ENCODE assay signal across 8 cellular contexts in the genomic region with DNA sequence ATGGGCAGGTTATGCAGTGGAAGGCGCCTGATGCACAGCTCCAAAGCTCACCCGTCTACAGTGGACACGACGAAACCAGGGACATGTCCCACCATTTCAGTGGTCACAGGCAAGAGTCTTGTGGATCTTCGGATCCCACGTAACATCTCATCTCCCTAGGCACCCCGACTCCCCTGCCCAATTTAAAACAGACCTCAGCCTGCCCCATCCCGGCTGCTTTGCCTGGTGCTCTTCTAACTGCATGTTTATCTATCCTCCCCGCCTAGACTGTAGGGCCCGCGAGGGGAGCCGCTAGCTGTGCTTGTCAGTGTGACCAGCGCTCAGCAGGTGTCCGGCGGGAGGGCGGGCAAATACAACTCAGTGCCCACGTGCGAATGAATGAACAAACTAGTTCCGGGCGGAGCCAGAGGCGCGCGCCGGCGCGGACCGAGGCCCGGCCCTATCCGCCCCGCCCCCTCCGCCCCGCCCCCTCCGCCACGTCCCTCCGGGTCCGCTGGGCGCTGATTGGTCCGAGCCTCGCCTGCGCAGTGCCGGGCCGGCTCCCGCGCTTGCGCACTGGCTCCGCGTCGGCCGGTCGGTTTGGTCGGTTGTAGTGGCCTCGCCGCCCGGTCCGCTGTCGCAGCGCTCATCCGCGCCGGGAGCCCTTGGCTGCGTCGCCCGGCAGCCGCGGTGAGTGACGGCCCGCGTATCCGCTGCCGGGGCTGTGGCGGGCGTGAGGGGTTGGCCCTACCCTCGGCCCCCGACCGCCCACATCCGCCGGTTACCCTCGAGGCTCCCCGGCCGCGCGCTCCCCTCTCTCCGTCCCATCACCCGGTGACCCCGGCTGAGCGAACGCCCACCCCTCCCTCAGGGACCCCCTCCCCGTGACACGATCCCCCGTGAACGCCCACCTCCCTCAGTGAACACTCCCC.
A peak's percentile ranks its signal among the peaks of the same experiment; 100 is the strongest.
DNase-seq lines count a peak whose midpoint lies in the region; ATAC-seq and TF ChIP-seq lines count a peak whose summit lies in the region.

No MANE protein-coding gene starts in this region.

- peak overlapping the region; percentile 85 for H3K27ac Mint-ChIP-seq in activated T-helper 17 cell treated with anti-CD3 and anti-CD28 coated beads, Interleukin-2, amount 50 U/mL, for 72 hours
- H3K27ac Mint-ChIP-seq in natural killer cell, result peak overlapping the region; percentile 73 to 89
- peak overlapping the region; percentile 97 for H3K27ac Mint-ChIP-seq in stimulated activated naive B cell treated with anti-CD40 and anti-IgM and Interleukin-4, amounts not matched to agents 10 μg/mL and 1 μg/mL and 100 μg/mL, for 72 hours

- DNase-seq in EL, result peak; percentile 90
- peak; percentile 89 for DNase-seq in H4 (ENCODE audit: low spot score)
- DNase-seq in LNCaP clone FGC (ENCODE audit: low read depth), result peak; percentile 75
- DNase-seq in RPMI7951 (ENCODE audit: low read depth), result peak; percentile 82
- peak; percentile 89 for DNase-seq in fibroblast of pulmonary artery (ENCODE audit: low read depth)
- peak; percentile 89 for DNase-seq in natural killer cell
- DNase-seq in stimulated activated naive B cell treated with anti-CD40 and anti-IgM and Interleukin-4, amounts not matched to agents 10 μg/mL and 1 μg/mL and 100 μg/mL, for 72 hours, result peak; percentile 87

- TF ChIP-seq CTCF in LNCaP clone FGC (IDR thresholded peaks at IDR 0.05; ENCODE audit: control insufficient read depth, extremely low read depth, insufficient read depth) (no peak), fibroblast of pulmonary artery (IDR thresholded peaks at IDR 0.05; ENCODE audit: low read length, missing control alignments) (no peak), natural killer cell (IDR thresholded peaks at IDR 0.05) (no peak)

- intact Hi-C loops in natural killer cell (cut with micrococcal nuclease), result no loop called here

- peak; percentile 95 for ATAC-seq in activated T-helper 17 cell treated with anti-CD3 and anti-CD28 coated beads, Interleukin-2, amount 50 U/mL, for 72 hours (replicated peaks)
- ATAC-seq in natural killer cell, result peak; percentile 90 to 97 (median 94)
- ATAC-seq in stimulated activated naive B cell treated with anti-CD40 and anti-IgM and Interleukin-4, amounts not matched to agents 10 μg/mL and 1 μg/mL and 100 μg/mL, for 72 hours (replicated peaks), result peak; percentile 86 to 94

- no peaks in the 10 kb centered on the region for H3K27me3 Mint-ChIP-seq in activated T-helper 17 cell treated with anti-CD3 and anti-CD28 coated beads, Interleukin-2, amount 50 U/mL, for 72 hours
- H3K27me3 Mint-ChIP-seq in natural killer cell (ENCODE audit: low read depth in 2 of 2), result no peaks in the 10 kb centered on the region
- no peaks in the 10 kb centered on the region for H3K27me3 Mint-ChIP-seq in stimulated activated naive B cell treated with anti-CD40 and anti-IgM and Interleukin-4, amounts not matched to agents 10 μg/mL and 1 μg/mL and 100 μg/mL, for 72 hours

- peaks cover 11% of the 10 kb centered on the region for H3K4me1 Mint-ChIP-seq in activated T-helper 17 cell treated with anti-CD3 and anti-CD28 coated beads, Interleukin-2, amount 50 U/mL, for 72 hours
- H3K4me1 Mint-ChIP-seq in natural killer cell, result peaks cover 21 to 29% of the 10 kb centered on the region in 2 donors
- H3K4me1 Mint-ChIP-seq in stimulated activated naive B cell treated with anti-CD40 and anti-IgM and Interleukin-4, amounts not matched to agents 10 μg/mL and 1 μg/mL and 100 μg/mL, for 72 hours, result peaks cover 17 to 19% of the 10 kb centered on the region in 2 donors

- H3K4me3 Mint-ChIP-seq in activated T-helper 17 cell treated with anti-CD3 and anti-CD28 coated beads, Interleukin-2, amount 50 U/mL, for 72 hours, result peak overlapping the region; percentile 94
- peak overlapping the region; percentile 91 for H3K4me3 Mint-ChIP-seq in natural killer cell
- peak overlapping the region; percentile 97 to 98 for H3K4me3 Mint-ChIP-seq in stimulated activated naive B cell treated with anti-CD40 and anti-IgM and Interleukin-4, amounts not matched to agents 10 μg/mL and 1 μg/mL and 100 μg/mL, for 72 hours

- H3K9me3 Mint-ChIP-seq in activated T-helper 17 cell treated with anti-CD3 and anti-CD28 coated beads, Interleukin-2, amount 50 U/mL, for 72 hours, result no peaks in the 10 kb centered on the region
- no peaks in the 10 kb centered on the region for H3K9me3 Mint-ChIP-seq in natural killer cell
- no peaks in the 10 kb centered on the region for H3K9me3 Mint-ChIP-seq in stimulated activated naive B cell treated with anti-CD40 and anti-IgM and Interleukin-4, amounts not matched to agents 10 μg/mL and 1 μg/mL and 100 μg/mL, for 72 hours

- H3K36me3 Mint-ChIP-seq in activated T-helper 17 cell treated with anti-CD3 and anti-CD28 coated beads, Interleukin-2, amount 50 U/mL, for 72 hours (ENCODE audit: low read depth), result peaks cover 17% of the 10 kb centered on the region
- no peaks in the 10 kb centered on the region for H3K36me3 Mint-ChIP-seq in natural killer cell
- H3K36me3 Mint-ChIP-seq in stimulated activated naive B cell treated with anti-CD40 and anti-IgM and Interleukin-4, amounts not matched to agents 10 μg/mL and 1 μg/mL and 100 μg/mL, for 72 hours, result peaks cover 8 to 34% of the 10 kb centered on the region in 2 donors

- peak overlapping the region; percentile 78 for H3K4me3 ChIP-seq in LNCaP clone FGC (ENCODE audit: low read depth, low read length)
- H3K4me3 ChIP-seq in fibroblast of pulmonary artery (replicated peaks; ENCODE audit: low read depth, low read length), result peak overlapping the region; percentile 75

Comparison
In these comparisons a context has a peak if more than half of its experiments do, and no peak if none do; other contexts are left out.
1. Peak in every context shown above with its lines: DNase-seq, ATAC-seq and H3K4me3 ChIP-seq.